1 cellular context compared by ENCODE assay signal in the genomic region with DNA sequence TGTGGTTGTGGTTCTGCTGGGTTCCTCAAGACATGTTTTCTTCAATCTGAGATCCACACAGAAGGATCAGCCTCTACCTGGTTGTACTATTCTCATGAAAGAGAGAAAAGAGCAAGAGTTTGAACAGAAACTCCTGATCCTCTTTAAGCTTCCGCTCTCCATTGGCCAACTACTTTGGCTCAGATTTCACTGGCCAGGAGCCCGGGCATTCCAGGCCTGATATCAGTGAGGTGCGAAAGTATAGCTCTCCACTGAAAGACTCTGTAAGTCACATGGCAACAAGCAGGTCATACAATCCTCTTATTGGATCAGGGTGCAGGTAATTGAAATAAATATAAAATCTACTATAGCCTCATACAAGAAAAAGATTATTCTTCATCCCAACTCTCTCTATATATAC.
TF ChIP-seq lines count a peak whose summit lies in the region.

No MANE protein-coding gene starts in this region.

TF ChIP-seq in GM23338, 12 proteins besides CTCF, POLR2A, EP300 and RAD21 (continued from another document):
- TF ChIP-seq, protein P1, sequence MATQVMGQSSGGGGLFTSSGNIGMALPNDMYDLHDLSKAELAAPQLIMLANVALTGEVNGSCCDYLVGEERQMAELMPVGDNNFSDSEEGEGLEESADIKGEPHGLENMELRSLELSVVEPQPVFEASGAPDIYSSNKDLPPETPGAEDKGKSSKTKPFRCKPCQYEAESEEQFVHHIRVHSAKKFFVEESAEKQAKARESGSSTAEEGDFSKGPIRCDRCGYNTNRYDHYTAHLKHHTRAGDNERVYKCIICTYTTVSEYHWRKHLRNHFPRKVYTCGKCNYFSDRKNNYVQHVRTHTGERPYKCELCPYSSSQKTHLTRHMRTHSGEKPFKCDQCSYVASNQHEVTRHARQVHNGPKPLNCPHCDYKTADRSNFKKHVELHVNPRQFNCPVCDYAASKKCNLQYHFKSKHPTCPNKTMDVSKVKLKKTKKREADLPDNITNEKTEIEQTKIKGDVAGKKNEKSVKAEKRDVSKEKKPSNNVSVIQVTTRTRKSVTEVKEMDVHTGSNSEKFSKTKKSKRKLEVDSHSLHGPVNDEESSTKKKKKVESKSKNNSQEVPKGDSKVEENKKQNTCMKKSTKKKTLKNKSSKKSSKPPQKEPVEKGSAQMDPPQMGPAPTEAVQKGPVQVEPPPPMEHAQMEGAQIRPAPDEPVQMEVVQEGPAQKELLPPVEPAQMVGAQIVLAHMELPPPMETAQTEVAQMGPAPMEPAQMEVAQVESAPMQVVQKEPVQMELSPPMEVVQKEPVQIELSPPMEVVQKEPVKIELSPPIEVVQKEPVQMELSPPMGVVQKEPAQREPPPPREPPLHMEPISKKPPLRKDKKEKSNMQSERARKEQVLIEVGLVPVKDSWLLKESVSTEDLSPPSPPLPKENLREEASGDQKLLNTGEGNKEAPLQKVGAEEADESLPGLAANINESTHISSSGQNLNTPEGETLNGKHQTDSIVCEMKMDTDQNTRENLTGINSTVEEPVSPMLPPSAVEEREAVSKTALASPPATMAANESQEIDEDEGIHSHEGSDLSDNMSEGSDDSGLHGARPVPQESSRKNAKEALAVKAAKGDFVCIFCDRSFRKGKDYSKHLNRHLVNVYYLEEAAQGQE (IDR thresholded peaks at IDR 0.05; ENCODE audit: unreplicated experiment) = no peak
- TF ChIP-seq NANOG (IDR thresholded peaks at IDR 0.05; ENCODE audit: borderline replicate concordance) (no peak), EZH2 (IDR thresholded peaks at IDR 0.05; ENCODE audit: low read depth, unreplicated experiment) (no peak), CREB1 (CRISPR knock-in tag; IDR thresholded peaks at IDR 0.05; ENCODE audit: low read depth) (no peak), EZH2phosphoT487 (IDR thresholded peaks at IDR 0.05; ENCODE audit: unreplicated experiment) (no peak), ZNF114 (CRISPR knock-in tag; IDR thresholded peaks at IDR 0.05) (no peak), ZNF331 (CRISPR knock-in tag; IDR thresholded peaks at IDR 0.05; ENCODE audit: low read depth) (no peak), STAT1 (IDR thresholded peaks at IDR 0.05; ENCODE audit: unreplicated experiment) (no peak), POLR2AphosphoS5 (IDR thresholded peaks at IDR 0.05; ENCODE audit: low read depth) (no peak), JUNB (IDR thresholded peaks at IDR 0.05; ENCODE audit: unreplicated experiment) (no peak)
- TF ChIP-seq, protein P2, sequence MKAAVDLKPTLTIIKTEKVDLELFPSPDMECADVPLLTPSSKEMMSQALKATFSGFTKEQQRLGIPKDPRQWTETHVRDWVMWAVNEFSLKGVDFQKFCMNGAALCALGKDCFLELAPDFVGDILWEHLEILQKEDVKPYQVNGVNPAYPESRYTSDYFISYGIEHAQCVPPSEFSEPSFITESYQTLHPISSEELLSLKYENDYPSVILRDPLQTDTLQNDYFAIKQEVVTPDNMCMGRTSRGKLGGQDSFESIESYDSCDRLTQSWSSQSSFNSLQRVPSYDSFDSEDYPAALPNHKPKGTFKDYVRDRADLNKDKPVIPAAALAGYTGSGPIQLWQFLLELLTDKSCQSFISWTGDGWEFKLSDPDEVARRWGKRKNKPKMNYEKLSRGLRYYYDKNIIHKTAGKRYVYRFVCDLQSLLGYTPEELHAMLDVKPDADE (IDR thresholded peaks at IDR 0.05) = no peak
